8 cellular contexts compared by ENCODE assay signal in the genomic region with DNA sequence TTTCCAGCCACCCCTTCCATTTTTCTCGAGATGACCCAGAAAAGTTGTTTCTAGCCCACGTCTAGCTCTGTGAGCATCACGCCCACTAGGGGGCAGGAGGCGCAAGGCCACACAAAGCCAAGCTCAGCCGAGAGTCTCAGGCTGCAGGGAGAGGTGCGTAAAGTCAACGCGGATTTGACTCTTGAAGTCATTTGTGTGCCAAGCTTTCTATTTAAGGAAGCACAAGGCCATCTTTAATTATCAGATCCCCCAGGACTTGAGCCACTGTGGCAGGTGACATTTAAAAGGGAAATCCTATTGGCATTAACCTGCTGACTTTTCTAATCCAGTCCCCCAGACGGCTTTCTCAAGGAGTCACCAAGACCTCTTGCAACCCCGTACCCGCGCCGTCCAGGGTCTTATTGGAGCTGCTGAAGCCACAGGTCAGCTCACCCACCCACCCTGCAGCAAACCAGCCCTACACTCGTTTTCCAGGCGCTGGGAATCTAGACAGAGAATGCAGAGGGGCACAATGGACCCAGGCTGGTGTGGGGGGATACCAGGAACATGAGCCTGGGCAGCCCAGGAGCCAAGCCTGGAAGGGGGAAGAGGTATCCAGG.
A peak's percentile ranks its signal among the peaks of the same experiment; 100 is the strongest.
DNase-seq lines count a peak whose midpoint lies in the region; ATAC-seq lines count a peak whose summit lies in the region.

No MANE protein-coding gene starts in this region.

- ATAC-seq in HG03097 (IDR thresholded peaks at IDR 0.05; ENCODE audit: low FRiP score, unreplicated experiment): peak; percentile 39

- DNase-seq in GDM1 (lab: John Stamatoyannopoulos, UW) (peak; percentile 72), NCI-H510A (lab: John Stamatoyannopoulos, UW) (peak; percentile 72), cerebellar cortex (ENCODE audit: low spot score) (peak; percentile 92), left kidney (ENCODE audit: low read depth, low spot score) (peak; percentile 92), mesenteric fat pad (ENCODE audit: low spot score) (no peak)
- peak; percentile 87 to 88 for DNase-seq in activated CD4-positive, alpha-beta T cell treated with anti-CD3 and anti-CD28 coated beads for 4 hours
- DNase-seq in stimulated activated CD4-positive, alpha-beta T cell treated with anti-CD3 and anti-CD28 coated beads, Interleukin-2, amount 100 ng/mL, for 4 hours (ENCODE audit: low read depth): peak; percentile 79
